8 cellular contexts compared by ENCODE assay signal in genomic region chr5:141521244-141521781, GRCh38. TPM values are rescaled to one million over a fixed set of nuclear protein-coding genes. Genes with fewer than 3 reads are reported as not detected.
A peak's percentile ranks its signal among the peaks of the same experiment; 100 is the strongest.
DNase-seq lines count a peak whose midpoint lies in the region; ATAC-seq, FAIRE-seq and TF ChIP-seq lines count a peak whose summit lies in the region.

No MANE protein-coding gene starts in this region.

- peaks cover 2% of the 10 kb centered on the region for H3K79me1 ChIP-seq in H9 (ENCODE audit: insufficient read depth, low read depth, low read length, poor library complexity, severe bottlenecking)

- no peak overlapping the region for H3K18ac ChIP-seq in H9 (ENCODE audit: insufficient read length, low read depth, low read length)

- H2AFZ ChIP-seq in HepG2 (ENCODE audit: low read length) (no peak overlapping the region), H9 (ENCODE audit: low read length) (no peak overlapping the region)

- H3K4me1 Mint-ChIP-seq in H9, result peaks cover 20 to 21% of the 10 kb centered on the region in 2 experiments

- H3K9me3 Mint-ChIP-seq in H9, result no peaks in the 10 kb centered on the region

- H3T11ph ChIP-seq in H9 (ENCODE audit: low read length), result no peak overlapping the region

- no peak overlapping the region for H4K5ac ChIP-seq in H9 (ENCODE audit: insufficient read length, low read depth, low read length)

- H3K14ac ChIP-seq in H9 (ENCODE audit: insufficient read depth, low read length), result no peak overlapping the region

- DNase-seq in EL (peak; percentile 98), NCI-H226 (peak; percentile 97), breast epithelium (ENCODE audit: low spot score in 2 of 2) (peak in 1 of 2 donors; percentile 80), HepG2 (ENCODE audit: low spot score) (peak; percentile 81), suprapubic skin (ENCODE audit: low spot score in 2 of 2) (no peak), H9 (no peak), cortex of kidney (lab: John Stamatoyannopoulos, UW) (no peak)
- DNase-seq in stimulated activated CD4-positive, alpha-beta T cell treated with anti-CD3 and anti-CD28 coated beads, Interleukin-2, amount 100 ng/mL, for 48 hours, result no peak

- in situ Hi-C loops in HepG2 (cut with HindIII; ENCODE audit: extremely low pct_ligation_motif_present, low pct_unique_long_range_greater_than_20kb), result loop anchor here (5.0 to 10.0 kb wide), 2 partner anchors 104 to 167 kb away; partner anchors contain the start of genes PCDHGA4, PCDHGB1, PCDHGB2 and PCDHGB7

- no peak overlapping the region for H2BK5ac ChIP-seq in H9 (ENCODE audit: insufficient read length, low read length)

- no peaks in the 10 kb centered on the region for H3K23me2 ChIP-seq in H9 (ENCODE audit: insufficient read length, low read depth, low read length, poor library complexity, severe bottlenecking)

- no peak overlapping the region for H3K4me3 ChIP-seq in breast epithelium
- H3K4me3 ChIP-seq in HepG2 (replicated peaks in 1 of 3; ENCODE audit: insufficient read depth in 1 of 3, low read depth in 2 of 3, low read length in 3 of 3), result no peak overlapping the region
- H3K4me3 ChIP-seq in suprapubic skin, result no peak overlapping the region

- H3K27ac ChIP-seq in breast epithelium (peak overlapping the region; percentile 77 to 92), HepG2 (ENCODE audit: extremely low read length, insufficient read depth, low read length) (peak overlapping the region; percentile 54), suprapubic skin (peak overlapping the region; percentile 83), H9 (ENCODE audit: insufficient read length, low read depth, low read length) (no peak overlapping the region)

- no peaks in the 10 kb centered on the region for H3K36me3 ChIP-seq in breast epithelium
- peaks cover 30 to 78% of the 10 kb centered on the region in 2 experiments for H3K36me3 ChIP-seq in HepG2 (replicated peaks in 1 of 2; ENCODE audit: control insufficient read depth in 1 of 2, insufficient read depth in 2 of 2, low read length in 2 of 2)
- H3K36me3 ChIP-seq in suprapubic skin, result peaks cover 39% of the 10 kb centered on the region

- no TSS peak for BruUV-seq in HepG2 (replicated peaks; lab: Mats Ljungman, UMichigan)

- H2BK20ac ChIP-seq in H9 (ENCODE audit: low read depth, low read length, poor library complexity, severe bottlenecking), result no peak overlapping the region

- no peak overlapping the region for H3K56ac ChIP-seq in H9 (ENCODE audit: insufficient read length, low read depth, low read length)

- H2AK5ac ChIP-seq in H9 (ENCODE audit: insufficient read length, low read length), result no peak overlapping the region

- no peaks in the 10 kb centered on the region for H3K27me3 ChIP-seq in breast epithelium
- no peaks in the 10 kb centered on the region for H3K27me3 ChIP-seq in HepG2 (ENCODE audit: control insufficient read depth in 1 of 2, insufficient read depth in 2 of 2, low read length in 2 of 2)
- no peaks in the 10 kb centered on the region for H3K27me3 ChIP-seq in suprapubic skin
- H3K27me3 ChIP-seq in H9 (ENCODE audit: insufficient read depth, low read length), result no peaks in the 10 kb centered on the region

- TF ChIP-seq POLR2A in breast epithelium (IDR thresholded peaks at IDR 0.05) (no peak), HepG2 (IDR thresholded peaks at IDR 0.05; ENCODE audit: insufficient read depth in 1 of 2, low read depth in 2 of 2, low read length in 2 of 2) (no peak), suprapubic skin (IDR thresholded peaks at IDR 0.05) (no peak)

- ATAC-seq in HepG2, result no peak; the same call in 2 of the 3 replicates

- TF ChIP-seq EP300 in HepG2 (IDR thresholded peaks at IDR 0.05; ENCODE audit: low read depth in 2 of 2, low read length in 2 of 2) (peak in 1 of 2 experiments; percentile 58; a peak in 1 of 4 replicates), HepG2 (CRISPR knock-in tag; IDR thresholded peaks at IDR 0.05; ENCODE audit: borderline replicate concordance) (peak; percentile 55; the same call in 1 of the 2 replicates), suprapubic skin (IDR thresholded peaks at IDR 0.05) (no peak)

- no peak overlapping the region for H3K4ac ChIP-seq in H9 (ENCODE audit: low read depth, low read length)

- H2BK15ac ChIP-seq in H9 (ENCODE audit: low read depth, low read length), result no peak overlapping the region

- H3K36me3 Mint-ChIP-seq in H9 (ENCODE audit: insufficient read depth in 1 of 3, low read depth in 3 of 3), result peaks cover 36 to 96% (median 60%) of the 10 kb centered on the region in 3 experiments; a peak in 6 of 7 replicates

- CTCF ChIA-PET in HepG2 (lab: Yijun Ruan, JAX; ENCODE audit: low intra/inter-chr PET ratio, low total read pairs), result no interaction called here

- WGBS in HepG2 (ENCODE audit: low lambda C conversion rate), result 79% methylated on average over 2 of the region's 2 CpGs
- WGBS in suprapubic skin, result 39% methylated on average over 2 of the region's 2 CpGs
- WGBS in H9 (ENCODE audit: extremely low coverage, insufficient read length, low lambda C conversion rate), result no CpG with 5 or more reads among the region's 2 CpGs

- H3K9ac ChIP-seq in HepG2 (ENCODE audit: insufficient read depth, low read depth, low read length) (no peak overlapping the region), H9 (ENCODE audit: extremely low read depth, insufficient read length, low read length) (no peak overlapping the region)

- POLR2A ChIA-PET in HepG2 (lab: Yijun Ruan, JAX), result no interaction called here

- no peak overlapping the region for H3K23ac ChIP-seq in H9 (ENCODE audit: insufficient read length, low read depth, low read length)

- H3K79me2 ChIP-seq in HepG2 (ENCODE audit: insufficient read depth, low read length), result no peaks in the 10 kb centered on the region
- H3K79me2 ChIP-seq in H9 (ENCODE audit: insufficient read depth, low read length), result no peaks in the 10 kb centered on the region

- H3K9me3 ChIP-seq in breast epithelium (no peaks in the 10 kb centered on the region), HepG2 (ENCODE audit: low read length) (no peaks in the 10 kb centered on the region), suprapubic skin (no peaks in the 10 kb centered on the region), H9 (ENCODE audit: control insufficient read depth, low read depth, low read length) (no peaks in the 10 kb centered on the region)

- no peak overlapping the region for H3K27ac Mint-ChIP-seq in H9

- H4K91ac ChIP-seq in H9 (ENCODE audit: insufficient read length, low read depth, low read length), result no peak overlapping the region

- H3K4me2 ChIP-seq in HepG2 (ENCODE audit: low read depth, low read length) (no peak overlapping the region), H9 (ENCODE audit: insufficient read depth, insufficient read length, low read length) (no peak overlapping the region)

- TF ChIP-seq CTCF in breast epithelium (IDR thresholded peaks at IDR 0.05) (no peak), HepG2 (CRISPR knock-in tag; IDR thresholded peaks at IDR 0.05) (no peak), suprapubic skin (IDR thresholded peaks at IDR 0.05) (no peak), H9 (conservative IDR thresholded peaks at IDR 0.05) (no peak)

- intact Hi-C loops in breast epithelium (cut with DNase I; ENCODE audit: low total_unique reads) (no loop called here), HepG2 (cut with micrococcal nuclease; ENCODE audit: unreplicated experiment) (loop anchor here (5.0 to 10.0 kb wide), 2 partner anchors 167 to 299 kb away; partner anchors contain the start of genes PCDHB14, PCDHGA4, PCDHGB1 and PCDHGB2)

- peaks cover 0 to 16% of the 10 kb centered on the region in 2 donors for H3K4me1 ChIP-seq in breast epithelium
- H3K4me1 ChIP-seq in HepG2 (ENCODE audit: insufficient read depth, low read length), result peaks cover 32% of the 10 kb centered on the region
- H3K4me1 ChIP-seq in suprapubic skin, result peaks cover 73% of the 10 kb centered on the region
- no peaks in the 10 kb centered on the region; the same call in 1 of the 2 replicates for H3K4me1 ChIP-seq in H9 (ENCODE audit: insufficient read depth, low read length)

- H3K4me3 Mint-ChIP-seq in H9, result no peak overlapping the region

- TF ChIP-seq RAD21 in HepG2 (CRISPR knock-in tag; IDR thresholded peaks at IDR 0.05), result no peak

- H2BK120ac ChIP-seq in H9 (ENCODE audit: low read depth, low read length, poor library complexity, severe bottlenecking), result no peak overlapping the region

- peak; percentile 4 for FAIRE-seq in HepG2 (lab: Jason Lieb, UNC)

- H3K27me3 Mint-ChIP-seq in H9 (ENCODE audit: low read depth), result no peaks in the 10 kb centered on the region; the same call in 1 of the 2 replicates

- H2BK12ac ChIP-seq in H9 (ENCODE audit: insufficient read length, low read depth, low read length), result no peak overlapping the region

- no peak overlapping the region for H4K8ac ChIP-seq in H9 (replicated peaks; ENCODE audit: insufficient read length, low read depth, low read length)

- H4K20me1 ChIP-seq in HepG2 (ENCODE audit: insufficient read depth, low read length), result peaks cover 5% of the 10 kb centered on the region; the same call in 1 of the 2 replicates
- no peaks in the 10 kb centered on the region for H4K20me1 ChIP-seq in H9 (ENCODE audit: control insufficient read depth, insufficient read depth, insufficient read length)

RNA-seq across cellular contexts. Expression of gene PCDHGC5, which starts 32.4 kb away (rescaled TPM):
- total RNA-seq in breast epithelium (1 to 10 TPM; 2.1 to 3.5 (median 3.3) TPM), HepG2 (2016; rRNA removed; fragmentation: Illumina TruSeq; extraction: Trizol) (not detected in 2 replicates), suprapubic skin (10 to 100 TPM in 1 of 4 donors, 1 to 10 TPM in 3; 1.6 to 10.5 (median 3.2) TPM), H9 (2021) (0.57 and 0.66 TPM in 2 replicates)
- not detected in 2 replicates for total RNA-seq in HepG2 (2016; cell fraction: cytosol; rRNA removed; fragmentation: Illumina TruSeq; extraction: Trizol; ENCODE audit: low read depth)
- total RNA-seq in HepG2 (2016; cell fraction: insoluble cytoplasmic fraction; rRNA removed; fragmentation: Illumina TruSeq; extraction: Trizol), result 0.06 TPM in 1 of 2 replicates, not detected in the other
- total RNA-seq in HepG2 (2016; cell fraction: membrane; rRNA removed; fragmentation: Illumina TruSeq; extraction: Trizol), result not detected in 2 replicates
- 0.13 TPM in 1 of 2 replicates, not detected in the other for total RNA-seq in HepG2 (2016; cell fraction: nucleus; rRNA removed; fragmentation: Illumina TruSeq; extraction: Trizol)
- polyA plus RNA-seq in HepG2 (2011; rRNA removed), result 0.03 TPM in 1 of 2 replicates, not detected in the other
- not detected in 2 replicates for polyA plus RNA-seq in HepG2 (2011; cell fraction: cytosol; rRNA removed)
- 0.21 and 0.23 TPM in 2 replicates for polyA plus RNA-seq in HepG2 (2011; cell fraction: nucleus; rRNA removed)
- polyA plus RNA-seq in HepG2 (2012), result not detected in 2 replicates
- polyA plus RNA-seq in HepG2 (2016; cell fraction: cytosol; fragmentation: Illumina TruSeq; extraction: Trizol; ENCODE audit: low read depth), result not detected in 2 replicates
- polyA plus RNA-seq in HepG2 (2016; cell fraction: insoluble cytoplasmic fraction; fragmentation: Illumina TruSeq; extraction: Trizol; ENCODE audit: low read depth), result not detected in 2 replicates
- polyA plus RNA-seq in HepG2 (2016; cell fraction: membrane; fragmentation: Illumina TruSeq; extraction: Trizol; ENCODE audit: low read depth), result not detected in 2 replicates
- polyA plus RNA-seq in HepG2 (2016; cell fraction: nucleus; fragmentation: Illumina TruSeq; extraction: Trizol; ENCODE audit: insufficient read depth, low read depth), result 0.25 TPM in 1 of 2 replicates, not detected in the other
- 0.74 TPM in 1 of 2 replicates, not detected in the other for polyA minus RNA-seq in HepG2 (2011; rRNA and poly(A)+ RNA removed; ENCODE audit: low replicate concordance)
- not detected in 2 replicates for polyA minus RNA-seq in HepG2 (2011; cell fraction: cytosol; rRNA and poly(A)+ RNA removed)
- polyA minus RNA-seq in HepG2 (2011; cell fraction: nucleus; rRNA and poly(A)+ RNA removed), result 0.37 and 0.39 TPM in 2 replicates

RNA-seq across cellular contexts. Expression of gene PCDHGC4, which starts 36.5 kb away (rescaled TPM):
- 1 to 10 TPM; 2.6 to 6.2 (median 6.0) TPM for total RNA-seq in breast epithelium
- total RNA-seq in HepG2 (2016; rRNA removed; fragmentation: Illumina TruSeq; extraction: Trizol), result 0.07 TPM in 1 of 2 replicates, not detected in the other
- not detected in 2 replicates for total RNA-seq in HepG2 (2016; cell fraction: cytosol; rRNA removed; fragmentation: Illumina TruSeq; extraction: Trizol; ENCODE audit: low read depth)
- 0.11 TPM in 1 of 2 replicates, not detected in the other for total RNA-seq in HepG2 (2016; cell fraction: insoluble cytoplasmic fraction; rRNA removed; fragmentation: Illumina TruSeq; extraction: Trizol)
- total RNA-seq in HepG2 (2016; cell fraction: membrane; rRNA removed; fragmentation: Illumina TruSeq; extraction: Trizol), result not detected in 2 replicates
- 0.44 and 0.47 TPM in 2 replicates for total RNA-seq in HepG2 (2016; cell fraction: nucleus; rRNA removed; fragmentation: Illumina TruSeq; extraction: Trizol)
- 0.10 TPM in 1 of 2 replicates, not detected in the other for polyA plus RNA-seq in HepG2 (2011; rRNA removed)
- not detected in 2 replicates for polyA plus RNA-seq in HepG2 (2011; cell fraction: cytosol; rRNA removed)
- polyA plus RNA-seq in HepG2 (2011; cell fraction: nucleus; rRNA removed), result 0.07 and 0.11 TPM in 2 replicates
- not detected in 2 replicates for polyA plus RNA-seq in HepG2 (2012)
- polyA plus RNA-seq in HepG2 (2016; cell fraction: cytosol; fragmentation: Illumina TruSeq; extraction: Trizol; ENCODE audit: low read depth), result not detected in 2 replicates
- polyA plus RNA-seq in HepG2 (2016; cell fraction: insoluble cytoplasmic fraction; fragmentation: Illumina TruSeq; extraction: Trizol; ENCODE audit: low read depth), result not detected in 2 replicates
- polyA plus RNA-seq in HepG2 (2016; cell fraction: membrane; fragmentation: Illumina TruSeq; extraction: Trizol; ENCODE audit: low read depth), result not detected in 2 replicates
- polyA plus RNA-seq in HepG2 (2016; cell fraction: nucleus; fragmentation: Illumina TruSeq; extraction: Trizol; ENCODE audit: insufficient read depth, low read depth), result not detected in 2 replicates
- 0.21 and 0.34 TPM in 2 replicates for polyA minus RNA-seq in HepG2 (2011; rRNA and poly(A)+ RNA removed; ENCODE audit: low replicate concordance)
- not detected in 2 replicates for polyA minus RNA-seq in HepG2 (2011; cell fraction: cytosol; rRNA and poly(A)+ RNA removed)
- 0.39 and 0.99 TPM in 2 replicates for polyA minus RNA-seq in HepG2 (2011; cell fraction: nucleus; rRNA and poly(A)+ RNA removed)
- 10 to 100 TPM in 3 of 4 donors, 1 to 10 TPM in 1; 2.7 to 30.6 (median 15.0) TPM for total RNA-seq in suprapubic skin
- 4.0 and 4.3 TPM in 2 replicates for total RNA-seq in H9 (2021)

RNA-seq across cellular contexts. Expression of gene PCDHGC3, which starts 45.5 kb away (rescaled TPM):
- total RNA-seq in breast epithelium (10 to 100 TPM; 29.6 to 41.6 (median 35.1) TPM), HepG2 (2016; rRNA removed; fragmentation: Illumina TruSeq; extraction: Trizol) (0.20 and 0.21 TPM in 2 replicates), suprapubic skin (10 to 100 TPM; 30.0 to 73.4 (median 60.4) TPM), H9 (2021) (19.8 and 22.6 TPM in 2 replicates)
- not detected in 2 replicates for total RNA-seq in HepG2 (2016; cell fraction: cytosol; rRNA removed; fragmentation: Illumina TruSeq; extraction: Trizol; ENCODE audit: low read depth)
- total RNA-seq in HepG2 (2016; cell fraction: insoluble cytoplasmic fraction; rRNA removed; fragmentation: Illumina TruSeq; extraction: Trizol), result 0.15 and 0.80 TPM in 2 replicates
- total RNA-seq in HepG2 (2016; cell fraction: membrane; rRNA removed; fragmentation: Illumina TruSeq; extraction: Trizol), result 0.22 and 0.34 TPM in 2 replicates
- 0.63 and 0.87 TPM in 2 replicates for total RNA-seq in HepG2 (2016; cell fraction: nucleus; rRNA removed; fragmentation: Illumina TruSeq; extraction: Trizol)
- polyA plus RNA-seq in HepG2 (2011; rRNA removed), result 0.20 and 0.30 TPM in 2 replicates
- 0.11 and 0.19 TPM in 2 replicates for polyA plus RNA-seq in HepG2 (2011; cell fraction: cytosol; rRNA removed)
- 0.21 and 0.23 TPM in 2 replicates for polyA plus RNA-seq in HepG2 (2011; cell fraction: nucleus; rRNA removed)
- 0.11 and 0.71 TPM in 2 replicates for polyA plus RNA-seq in HepG2 (2012)
- polyA plus RNA-seq in HepG2 (2016; cell fraction: cytosol; fragmentation: Illumina TruSeq; extraction: Trizol; ENCODE audit: low read depth), result 0.09 and 0.20 TPM in 2 replicates
- polyA plus RNA-seq in HepG2 (2016; cell fraction: insoluble cytoplasmic fraction; fragmentation: Illumina TruSeq; extraction: Trizol; ENCODE audit: low read depth), result 0.51 and 0.79 TPM in 2 replicates
- 0.39 and 0.57 TPM in 2 replicates for polyA plus RNA-seq in HepG2 (2016; cell fraction: membrane; fragmentation: Illumina TruSeq; extraction: Trizol; ENCODE audit: low read depth)
- 3.5 and 4.2 TPM in 2 replicates for polyA plus RNA-seq in HepG2 (2016; cell fraction: nucleus; fragmentation: Illumina TruSeq; extraction: Trizol; ENCODE audit: insufficient read depth, low read depth)
- polyA minus RNA-seq in HepG2 (2011; rRNA and poly(A)+ RNA removed; ENCODE audit: low replicate concordance), result 0.24 TPM in 1 of 2 replicates, not detected in the other
- polyA minus RNA-seq in HepG2 (2011; cell fraction: cytosol; rRNA and poly(A)+ RNA removed), result 0.20 TPM in 1 of 2 replicates, not detected in the other
- 0.77 and 0.87 TPM in 2 replicates for polyA minus RNA-seq in HepG2 (2011; cell fraction: nucleus; rRNA and poly(A)+ RNA removed)

Comparison
In these comparisons a context has a peak if more than half of its experiments do, and no peak if none do; other contexts are left out.
1. DNase-seq: peak in EL (single experiment), NCI-H226 (single experiment) and HepG2 (single experiment); none in suprapubic skin (0 of 2), H9 (single experiment), stimulated activated CD4-positive, alpha-beta T cell treated with anti-CD3 and anti-CD28 coated beads, Interleukin-2, amount 100 ng/mL, for 48 hours (0 of 2) and cortex of kidney (single experiment).
2. RNA of gene PCDHGC3, which starts 45.5 kb away (total RNA-seq): 30.0 to 73.4 TPM in suprapubic skin, 29.6 to 41.6 TPM in breast epithelium and 19.8 to 22.6 TPM in H9; 0.15 to 0.87 TPM in HepG2; every median in the first group is over 10 times any median in the second.